Comparison of ENCODE assay signal across 1 cellular context in genomic region chr4:176443646-176444409, GRCh38.
TF ChIP-seq lines count a peak whose summit lies in the region.

No MANE protein-coding gene starts in this region.

TF ChIP-seq in SK-N-SH, 30 proteins besides CTCF, POLR2A, EP300 and RAD21 (continued from another document):
- TF ChIP-seq IRF3 (IDR thresholded peaks at IDR 0.05; ENCODE audit: low read depth, low read length), result no peak
- TF ChIP-seq FOXM1 (IDR thresholded peaks at IDR 0.05; ENCODE audit: low read depth), result no peak
- no peak for TF ChIP-seq USF1 (IDR thresholded peaks at IDR 0.05; ENCODE audit: borderline replicate concordance, low read depth)
- no peak for TF ChIP-seq RCOR1 (IDR thresholded peaks at IDR 0.05; ENCODE audit: low read length)
- no peak for TF ChIP-seq GATA2 (CRISPR knock-in tag; IDR thresholded peaks at IDR 0.05)
- no peak for TF ChIP-seq RFX5 (IDR thresholded peaks at IDR 0.05; ENCODE audit: low read length)
- TF ChIP-seq SIN3A (IDR thresholded peaks at IDR 0.05; ENCODE audit: borderline replicate concordance, low read depth, low read length), result no peak
- no peak for TF ChIP-seq POLR2AphosphoS5 (IDR thresholded peaks at IDR 0.05; ENCODE audit: low read depth, low read length)
- TF ChIP-seq CHD2 (IDR thresholded peaks at IDR 0.05; ENCODE audit: low read length, partially characterized antibody), result no peak
- TF ChIP-seq NFIC (IDR thresholded peaks at IDR 0.05; ENCODE audit: borderline replicate concordance), result peak; percentile 62; the same call in 1 of the 2 replicates
- no peak for TF ChIP-seq MAX (IDR thresholded peaks at IDR 0.05; ENCODE audit: low read depth)
- TF ChIP-seq RXRA (IDR thresholded peaks at IDR 0.05; ENCODE audit: borderline replicate concordance, low read depth), result 0 out of 2 replicates have a peak, but pooled peaks have one; percentile 39
- peak; percentile 40; the same call in 1 of the 2 replicates for TF ChIP-seq TCF12 (IDR thresholded peaks at IDR 0.05)
- TF ChIP-seq EZH2phosphoT487 (IDR thresholded peaks at IDR 0.05; ENCODE audit: borderline replicate concordance, low read depth), result no peak
- TF ChIP-seq MEF2A (IDR thresholded peaks at IDR 0.05; ENCODE audit: borderline replicate concordance, low read depth), result no peak
- TF ChIP-seq JUND (IDR thresholded peaks at IDR 0.05), result no peak
- peak; percentile 55 for TF ChIP-seq PBX3 (IDR thresholded peaks at IDR 0.05)
- no peak for TF ChIP-seq TEAD4 (IDR thresholded peaks at IDR 0.05; ENCODE audit: borderline replicate concordance, insufficient read depth)
- no peak for TF ChIP-seq FOXJ3 (CRISPR knock-in tag; IDR thresholded peaks at IDR 0.05)
- TF ChIP-seq MXI1 (IDR thresholded peaks at IDR 0.05; ENCODE audit: low read depth, low read length), result no peak
- no peak for TF ChIP-seq REST (IDR thresholded peaks at IDR 0.05; ENCODE audit: low read depth, low read length)
- no peak for TF ChIP-seq ELF1 (IDR thresholded peaks at IDR 0.05)
